In genomic region chr9:135680091-135680490, GRCh38 we compare ENCODE assay signal across 27 cellular contexts. TPM values are rescaled to one million over a fixed set of nuclear protein-coding genes. Genes with fewer than 3 reads are reported as not detected.
DNase-seq lines count a peak whose midpoint lies in the region; ATAC-seq, FAIRE-seq and TF ChIP-seq lines count a peak whose summit lies in the region.
"Had no signal": no experiment of that assay in that cellular context is flagged by ENCODE, and none has a peak within 500 bp of the region (broad histone marks: within the 10 kb centered on the region; RNA-seq: fewer than 3 reads in every experiment).

No MANE protein-coding gene starts in this region.

- TF ChIP-seq EP300 in A549 (IDR thresholded peaks at IDR 0.05) = no peak

- no peak for TF ChIP-seq CTCF in A549 (IDR thresholded peaks at IDR 0.05)
- no peak for TF ChIP-seq CTCF in astrocyte (IDR thresholded peaks at IDR 0.05; ENCODE audit: insufficient read depth, low read depth, low read length)

- POLR2A ChIA-PET in A549 (lab: Yijun Ruan, JAX) = no interaction called here

- peaks cover 43% of the 10 kb centered on the region for H3K27me3 Mint-ChIP-seq in astrocyte (ENCODE audit: low read depth, unreplicated experiment)

- no peak for DNase-seq in A549 (ENCODE audit: low read depth in 1 of 2, low spot score in 1 of 2)
- peak; percentile 18 for DNase-seq in HT1080 (ENCODE audit: low read depth)
- no peak for DNase-seq in astrocyte (ENCODE audit: low read depth)
- DNase-seq in neuronal stem cell (ENCODE audit: low spot score) = no peak
- DNase-seq in NCI-H774 (lab: John Stamatoyannopoulos, UW) = no peak
- no peak for DNase-seq in stimulated activated naive CD8-positive, alpha-beta T cell treated with anti-CD3 and anti-CD28 coated beads, Interleukin-15, Interleukin-2, amounts not matched to agents 100 U/mL and 50 U/mL, for 24 hours
- DNase-seq in COLO668 (lab: John Stamatoyannopoulos, UW; ENCODE audit: unreplicated experiment) = no peak
- no peak for DNase-seq in NCI-H1417 treated with DMSO at 0.1 percent for 48 hours (lab: John Stamatoyannopoulos, UW)
- DNase-seq: ACHN; AML-193; BE2C; Calu3; CD4-positive, alpha-beta T cell; CD8-positive, alpha-beta memory T cell; COR-L47; DMS53; DMS79 treated with DMSO at 0.1 percent for 48 hours; H9 had no signal

- no peak overlapping the region for H3K4ac ChIP-seq in neuronal stem cell (ENCODE audit: low read length)

- FAIRE-seq in A549 (lab: Jason Lieb, UNC) (no peak), astrocyte (lab: Jason Lieb, UNC) (no peak)
- FAIRE-seq: A204.1, G401.6, GM12892 had no signal

- H2BK5ac ChIP-seq in neuronal stem cell (ENCODE audit: low read length) = no peak overlapping the region

- H4K91ac ChIP-seq in neuronal stem cell (ENCODE audit: low read depth, low read length, poor library complexity) = no peak overlapping the region

- H3K79me1 ChIP-seq in neuronal stem cell (ENCODE audit: low read depth, low read length) = peaks cover 4% of the 10 kb centered on the region

- H3K9me3 ChIP-seq in A549 = no peaks in the 10 kb centered on the region
- H3K9me3 ChIP-seq in astrocyte (ENCODE audit: insufficient read depth, low read depth, low read length) = no peaks in the 10 kb centered on the region
- H3K9me3 ChIP-seq in neuronal stem cell (replicated peaks in 1 of 2; ENCODE audit: control insufficient read depth in 2 of 2, insufficient read depth in 1 of 2, low read depth in 1 of 2, low read length in 2 of 2) = no peaks in the 10 kb centered on the region
- H3K9me3 ChIP-seq: BE2C; BLaER1 treated with 17β-estradiol and CSF1 and Interleukin-3, amounts not matched to agents 10 nM and 100 nM had no signal

- H3K9ac ChIP-seq in astrocyte (ENCODE audit: low read length) (no peak overlapping the region), neuronal stem cell (ENCODE audit: low read depth, low read length, poor library complexity) (no peak overlapping the region)
- H3K9ac ChIP-seq: BLaER1 treated with 17β-estradiol and CSF1 and Interleukin-3, amounts not matched to agents 10 nM and 100 nM had no signal

- peak overlapping the region; percentile 52 for H3K18ac ChIP-seq in neuronal stem cell (ENCODE audit: low read length)

- CTCF ChIA-PET in A549 (lab: Yijun Ruan, JAX) = interaction anchor here (0.6 kb wide), 1 partner anchor 10 kb away, joined by 3 read pairs; no protein-coding TSS in a partner anchor

- no peaks in the 10 kb centered on the region for H3K79me2 ChIP-seq in astrocyte (ENCODE audit: insufficient read depth, low read length)

- no peak for TF ChIP-seq RAD21 in A549 (conservative IDR thresholded peaks at IDR 0.05 in 1 of 2, IDR thresholded peaks at IDR 0.05 in 1 of 2)

- H3K4me2 ChIP-seq in A549 = peak overlapping the region; percentile 45; the same call in 2 of the 3 replicates
- H3K4me2 ChIP-seq in astrocyte (ENCODE audit: low read length) = no peak overlapping the region
- no peak overlapping the region for H3K4me2 ChIP-seq in neuronal stem cell (ENCODE audit: insufficient read depth, low read length, poor library complexity, severe bottlenecking)
- H3K4me2 ChIP-seq: BLaER1 treated with 17β-estradiol and CSF1 and Interleukin-3, amounts not matched to agents 10 nM and 100 nM had no signal

- no peaks in the 10 kb centered on the region for H4K20me1 ChIP-seq in astrocyte (ENCODE audit: insufficient read depth, low read length)

- H2BK12ac ChIP-seq in neuronal stem cell (ENCODE audit: low read length) = no peak overlapping the region

- H2AK5ac ChIP-seq in neuronal stem cell (ENCODE audit: low read depth, low read length) = no peak overlapping the region

- no peaks in the 10 kb centered on the region for H3K9me3 Mint-ChIP-seq in astrocyte (ENCODE audit: unreplicated experiment)
- H3K9me3 Mint-ChIP-seq: CD4-positive, alpha-beta T cell; CD8-positive, alpha-beta memory T cell had no signal

- no peak for TF ChIP-seq POLR2A in A549 (IDR thresholded peaks at IDR 0.05; ENCODE audit: low read length)

- H2AFZ ChIP-seq in astrocyte (ENCODE audit: low read depth, low read length) (no peak overlapping the region), neuronal stem cell (ENCODE audit: low read length) (no peak overlapping the region)

- WGBS in A549 (ENCODE audit: missing lambda C conversion rate) = 19% methylated on average over 15 of the region's 17 CpGs
- WGBS in neuronal stem cell (ENCODE audit: extremely low coverage in 2 of 2, insufficient read length in 2 of 2, insufficient replicate concordance in 1 of 2), 2 donors = no CpG with 5 or more reads among the region's 17 CpGs

- H3K4me1 ChIP-seq in A549 (0 out of 3 replicates have a peak, but pooled peaks cover 5% of the 10 kb centered on the region), astrocyte (ENCODE audit: insufficient read depth, low read length) (no peaks in the 10 kb centered on the region), neuronal stem cell (ENCODE audit: control insufficient read depth in 2 of 2, insufficient read depth in 1 of 2, low read depth in 1 of 2, low read length in 2 of 2) (no peaks in the 10 kb centered on the region)
- H3K4me1 ChIP-seq: BE2C; BLaER1 treated with 17β-estradiol and CSF1 and Interleukin-3, amounts not matched to agents 10 nM and 100 nM had no signal

- H3K36me3 ChIP-seq in astrocyte (ENCODE audit: insufficient read depth, low read length) (no peaks in the 10 kb centered on the region), neuronal stem cell (replicated peaks in 1 of 2; ENCODE audit: control insufficient read depth in 2 of 2, insufficient read depth in 2 of 2, low read length in 2 of 2) (no peaks in the 10 kb centered on the region)
- H3K36me3 ChIP-seq: BE2C; BLaER1 treated with 17β-estradiol and CSF1 and Interleukin-3, amounts not matched to agents 10 nM and 100 nM had no signal

- H4K8ac ChIP-seq in neuronal stem cell (ENCODE audit: low read depth, low read length) = no peak overlapping the region

- H3K4me3 ChIP-seq in A549 = no peak overlapping the region
- H3K4me3 ChIP-seq in astrocyte (ENCODE audit: insufficient read depth, low read depth, low read length) = no peak overlapping the region
- H3K4me3 ChIP-seq in neuronal stem cell (ENCODE audit: low read length in 2 of 2) = no peak overlapping the region
- H3K4me3 ChIP-seq: BLaER1 treated with 17β-estradiol and CSF1 and Interleukin-3, amounts not matched to agents 10 nM and 100 nM had no signal

- peak overlapping the region; percentile 34 for H3K27ac Mint-ChIP-seq in astrocyte (ENCODE audit: unreplicated experiment)
- H3K27ac Mint-ChIP-seq: CD14-positive monocyte; CD4-positive, alpha-beta T cell; CD8-positive, alpha-beta memory T cell had no signal

- H3K14ac ChIP-seq in neuronal stem cell (ENCODE audit: low read length) = no peak overlapping the region

- no peak overlapping the region for H2BK120ac ChIP-seq in neuronal stem cell (ENCODE audit: low read depth, low read length)

- H3K4me1 Mint-ChIP-seq in astrocyte (ENCODE audit: low read depth, unreplicated experiment) = peaks cover 3% of the 10 kb centered on the region
- H3K4me1 Mint-ChIP-seq: CD14-positive monocyte; CD8-positive, alpha-beta memory T cell had no signal

- no peak overlapping the region for H3K4me3 Mint-ChIP-seq in astrocyte (ENCODE audit: unreplicated experiment)
- H3K4me3 Mint-ChIP-seq: CD14-positive monocyte; CD4-positive, alpha-beta T cell; CD8-positive, alpha-beta memory T cell; H9 had no signal

- H2BK15ac ChIP-seq in neuronal stem cell (ENCODE audit: low read length) = no peak overlapping the region

- H3K27me3 ChIP-seq in astrocyte (ENCODE audit: insufficient read depth, low read length) (no peaks in the 10 kb centered on the region), neuronal stem cell (ENCODE audit: control insufficient read depth in 3 of 3, insufficient read depth in 3 of 3, low read depth in 1 of 3, low read length in 3 of 3) (peaks cover 0 to 24% (median 0%) of the 10 kb centered on the region in 3 experiments)
- H3K27me3 ChIP-seq: BE2C; BLaER1 treated with 17β-estradiol and CSF1 and Interleukin-3, amounts not matched to agents 10 nM and 100 nM had no signal

- H3K36me3 Mint-ChIP-seq in astrocyte (ENCODE audit: low read depth, unreplicated experiment) = no peaks in the 10 kb centered on the region
- H3K36me3 Mint-ChIP-seq: CD14-positive monocyte; CD8-positive, alpha-beta memory T cell had no signal

- no peak overlapping the region for H3K23ac ChIP-seq in neuronal stem cell (ENCODE audit: low read depth, low read length, poor library complexity)

- peak; percentile 30 to 35; a peak in 2 of 6 replicates for ATAC-seq in A549
- ATAC-seq in stimulated activated naive CD8-positive, alpha-beta T cell treated with anti-CD3 and anti-CD28 coated beads, Interleukin-15, Interleukin-2, amounts not matched to agents 100 U/mL and 50 U/mL, for 24 hours = no peak
- ATAC-seq: HCT116 had no signal

- H3K27ac ChIP-seq in A549 (peak overlapping the region in 1 of 2 experiments; percentile 19; a peak in 1 of 6 replicates), astrocyte (ENCODE audit: low read depth, low read length) (no peak overlapping the region), neuronal stem cell (replicated peaks; ENCODE audit: low read length) (no peak overlapping the region)
- H3K27ac ChIP-seq: 22Rv1; BLaER1 treated with 17β-estradiol and CSF1 and Interleukin-3, amounts not matched to agents 10 nM and 100 nM had no signal

RNA-seq across cellular contexts. Expression of gene LCN9, which starts 17.0 kb away (rescaled TPM):
- polyA plus RNA-seq in A549 (2011; rRNA removed) (not detected in 2 replicates), A549 (2017; fragmentation: RNase III; extraction: RNeasy Plus Mini Kit Qiagen cat#74134 plus additional on column Dnase treatment) (not detected in 3 replicates)
- polyA plus RNA-seq in A549 (2012; cell fraction: cytosol; rRNA removed) = not detected in 2 replicates
- not detected in 2 replicates for polyA plus RNA-seq in A549 (2012; cell fraction: nucleus; rRNA removed)
- not detected in 2 replicates for polyA minus RNA-seq in A549 (2011; rRNA and poly(A)+ RNA removed)
- not detected in 2 replicates for total RNA-seq in HT1080 (2014; rRNA removed; shearing (Covaris generic))
- not detected in 2 replicates for polyA plus RNA-seq in HT1080 (2015; cell fraction: cytosol; rRNA removed)
- polyA plus RNA-seq in HT1080 (2015; cell fraction: nucleus; rRNA removed) = not detected in 2 replicates
- total RNA-seq in astrocyte = 2.1 and 4.8 TPM in 2 replicates
- polyA plus RNA-seq in neuronal stem cell (2013, experiment 1 of 2) = 0.85 TPM
- polyA plus RNA-seq in neuronal stem cell (2013, experiment 2 of 2) = 0.83 TPM
- total RNA-seq: Calu3; CD4-positive, alpha-beta T cell; CD8-positive, alpha-beta memory T cell; Daoy; H4 had no signal
- polyA plus RNA-seq: CD14-positive monocyte; CD8-positive, alpha-beta memory T cell had no signal

RNA-seq across cellular contexts. Expression of gene SOHLH1, which starts 19.2 kb away (rescaled TPM):
- polyA plus RNA-seq in A549 (2011; rRNA removed) (not detected in 2 replicates), A549 (2017; fragmentation: RNase III; extraction: RNeasy Plus Mini Kit Qiagen cat#74134 plus additional on column Dnase treatment) (not detected in 3 replicates)
- not detected in 2 replicates for polyA plus RNA-seq in A549 (2012; cell fraction: cytosol; rRNA removed)
- not detected in 2 replicates for polyA plus RNA-seq in A549 (2012; cell fraction: nucleus; rRNA removed)
- not detected in 2 replicates for polyA minus RNA-seq in A549 (2011; rRNA and poly(A)+ RNA removed)
- 0.23 TPM in 1 of 2 replicates, not detected in the other for total RNA-seq in HT1080 (2014; rRNA removed; shearing (Covaris generic))
- not detected in 2 replicates for polyA plus RNA-seq in HT1080 (2015; cell fraction: cytosol; rRNA removed)
- polyA plus RNA-seq in HT1080 (2015; cell fraction: nucleus; rRNA removed) = not detected in 2 replicates
- total RNA-seq in astrocyte = not detected in 2 replicates
- polyA plus RNA-seq in neuronal stem cell (2013, experiment 1 of 2) = not detected
- not detected for polyA plus RNA-seq in neuronal stem cell (2013, experiment 2 of 2)
- total RNA-seq: Calu3; CD4-positive, alpha-beta T cell; CD8-positive, alpha-beta memory T cell; Daoy; H4; H9 had no signal
- polyA plus RNA-seq: CD14-positive monocyte; CD8-positive, alpha-beta memory T cell had no signal

RNA-seq across cellular contexts. Expression of gene KCNT1, which starts 21.9 kb away (rescaled TPM):
- polyA plus RNA-seq in A549 (2011; rRNA removed) (not detected in 2 replicates), A549 (2017; fragmentation: RNase III; extraction: RNeasy Plus Mini Kit Qiagen cat#74134 plus additional on column Dnase treatment) (not detected in 3 replicates)
- not detected in 2 replicates for polyA plus RNA-seq in A549 (2012; cell fraction: cytosol; rRNA removed)
- polyA plus RNA-seq in A549 (2012; cell fraction: nucleus; rRNA removed) = 0.06 TPM in 1 of 2 replicates, not detected in the other
- polyA minus RNA-seq in A549 (2011; rRNA and poly(A)+ RNA removed) = not detected in 2 replicates
- not detected in 2 replicates for total RNA-seq in HT1080 (2014; rRNA removed; shearing (Covaris generic))
- not detected in 2 replicates for polyA plus RNA-seq in HT1080 (2015; cell fraction: cytosol; rRNA removed)
- polyA plus RNA-seq in HT1080 (2015; cell fraction: nucleus; rRNA removed) = not detected in 2 replicates
- not detected in 2 replicates for total RNA-seq in astrocyte
- polyA plus RNA-seq in neuronal stem cell (2013, experiment 1 of 2) = 0.10 TPM
- polyA plus RNA-seq in neuronal stem cell (2013, experiment 2 of 2) = 0.07 TPM
- total RNA-seq: Calu3; CD8-positive, alpha-beta memory T cell; Daoy; H4 had no signal
- polyA plus RNA-seq: CD14-positive monocyte had no signal

RNA-seq across cellular contexts. Expression of gene GLT6D1, which starts 40.8 kb away (rescaled TPM):
- polyA plus RNA-seq in A549 (2011; rRNA removed) (not detected in 2 replicates), A549 (2017; fragmentation: RNase III; extraction: RNeasy Plus Mini Kit Qiagen cat#74134 plus additional on column Dnase treatment) (not detected in 3 replicates)
- not detected in 2 replicates for polyA plus RNA-seq in A549 (2012; cell fraction: cytosol; rRNA removed)
- polyA plus RNA-seq in A549 (2012; cell fraction: nucleus; rRNA removed) = not detected in 2 replicates
- not detected in 2 replicates for polyA minus RNA-seq in A549 (2011; rRNA and poly(A)+ RNA removed)
- not detected in 2 replicates for total RNA-seq in HT1080 (2014; rRNA removed; shearing (Covaris generic))
- not detected in 2 replicates for polyA plus RNA-seq in HT1080 (2015; cell fraction: cytosol; rRNA removed)
- polyA plus RNA-seq in HT1080 (2015; cell fraction: nucleus; rRNA removed) = not detected in 2 replicates
- not detected in 2 replicates for total RNA-seq in astrocyte
- polyA plus RNA-seq in neuronal stem cell (2013, experiment 1 of 2) = 0.03 TPM
- polyA plus RNA-seq in neuronal stem cell (2013, experiment 2 of 2) = not detected
- total RNA-seq: Calu3; CD4-positive, alpha-beta T cell; CD8-positive, alpha-beta memory T cell; Daoy; H4; H9 had no signal
- polyA plus RNA-seq: CD14-positive monocyte; CD8-positive, alpha-beta memory T cell had no signal
